29 cellular contexts compared by ENCODE assay signal in the genomic region with DNA sequence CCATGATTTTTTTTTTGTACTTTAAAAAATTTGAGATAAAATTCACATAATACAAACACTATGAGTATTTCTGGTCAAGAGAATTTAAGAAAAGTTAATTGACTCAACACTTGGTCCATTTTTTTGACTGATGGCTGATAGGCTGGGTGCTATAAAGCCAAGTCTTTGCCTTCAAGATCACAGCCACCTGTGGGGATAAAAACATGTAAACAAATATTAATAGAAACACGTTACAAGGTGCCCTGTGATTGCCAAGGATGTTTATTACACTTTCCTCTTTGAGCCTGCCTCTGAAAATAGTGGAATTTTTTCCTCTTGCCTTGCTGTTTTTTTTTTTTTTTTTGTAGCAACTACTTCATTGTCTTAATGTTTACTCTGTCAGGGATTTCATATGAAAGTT.
"Had no signal": no experiment of that assay in that cellular context is flagged by ENCODE, and none has a peak within 500 bp of the region (broad histone marks: within the 10 kb centered on the region; RNA-seq: fewer than 3 reads in every experiment).

No MANE protein-coding gene starts in this region.

- H3K36me3 Mint-ChIP-seq: naive thymus-derived CD8-positive, alpha-beta T cell; stimulated activated naive B cell treated with anti-CD40 and anti-IgM and Interleukin-4, amounts not matched to agents 10 μg/mL and 1 μg/mL and 100 μg/mL, for 72 hours had no signal

- H3K27me3 ChIP-seq: right atrium auricular region, right lobe of liver, stomach, testis, thyroid gland, transverse colon, upper lobe of left lung, vagina had no signal

- H3K4me3 Mint-ChIP-seq: naive thymus-derived CD8-positive, alpha-beta T cell; nephron; neural crest cell; stimulated activated naive B cell treated with anti-CD40 and anti-IgM and Interleukin-4, amounts not matched to agents 10 μg/mL and 1 μg/mL and 100 μg/mL, for 72 hours had no signal

- H3K36me3 ChIP-seq: lower lobe of right lung, neutrophil, right atrium auricular region, right lobe of liver, stomach, thyroid gland, transverse colon, upper lobe of left lung, vagina had no signal

- ATAC-seq: left cardiac atrium; left ventricle myocardium superior; lower lobe of right lung; naive thymus-derived CD8-positive, alpha-beta T cell; stimulated activated naive B cell treated with anti-CD40 and anti-IgM and Interleukin-4, amounts not matched to agents 10 μg/mL and 1 μg/mL and 100 μg/mL, for 72 hours; stimulated activated naive CD8-positive, alpha-beta T cell treated with anti-CD3 and anti-CD28 coated beads, Interleukin-15, Interleukin-2, amounts not matched to agents 100 U/mL and 50 U/mL, for 24 hours had no signal

- H3K27ac Mint-ChIP-seq: naive thymus-derived CD8-positive, alpha-beta T cell; nephron; stimulated activated naive B cell treated with anti-CD40 and anti-IgM and Interleukin-4, amounts not matched to agents 10 μg/mL and 1 μg/mL and 100 μg/mL, for 72 hours had no signal

- H3K79me2 ChIP-seq: parathyroid adenoma had no signal

- DNase-seq: hippocampal formation; kidney glomerular epithelial cell; left cardiac atrium; left ventricle myocardium superior; lower lobe of right lung; mammary epithelial cell; mesenchymal stem cell; naive thymus-derived CD8-positive, alpha-beta T cell; occipital lobe; right lobe of liver; stimulated activated CD4-positive, alpha-beta T cell treated with anti-CD3 and anti-CD28 coated beads, Interleukin-12 subunit alpha, Interleukin-12 subunit beta, amount 100 ng/mL, for 4 hours; stimulated activated CD4-positive, alpha-beta T cell treated with anti-CD3 and anti-CD28 coated beads, Interleukin-15, amount 100 ng/mL, for 24 hours; stimulated activated CD4-positive, alpha-beta T cell treated with anti-CD3 and anti-CD28 coated beads, Interleukin-2, amount 100 ng/mL, for 24 hours; stimulated activated CD4-positive, alpha-beta T cell treated with anti-CD3 and anti-CD28 coated beads, Interleukin-4, amount 100 ng/mL, for 1 hour; stimulated activated naive B cell treated with anti-CD40 and anti-IgM and Interleukin-4, amounts not matched to agents 10 μg/mL and 1 μg/mL and 100 μg/mL, for 72 hours; stimulated activated naive CD8-positive, alpha-beta T cell treated with anti-CD3 and anti-CD28 coated beads, Interleukin-15, Interleukin-2, amounts not matched to agents 100 U/mL and 50 U/mL, for 24 hours; stomach; testis; thyroid gland; transverse colon; upper lobe of left lung had no signal

- H3K9ac ChIP-seq: parathyroid adenoma had no signal

- H3K9me3 Mint-ChIP-seq: neural crest cell; stimulated activated naive B cell treated with anti-CD40 and anti-IgM and Interleukin-4, amounts not matched to agents 10 μg/mL and 1 μg/mL and 100 μg/mL, for 72 hours had no signal

- FAIRE-seq: keratinocyte had no signal

- H3K4me3 ChIP-seq: lower lobe of right lung, right atrium auricular region, right lobe of liver, skin epidermis, stomach, testis, thyroid gland, transverse colon, upper lobe of left lung, vagina had no signal

- H3K4me1 ChIP-seq: lower lobe of right lung, parathyroid adenoma, right atrium auricular region, testis, transverse colon had no signal

- H3K27ac ChIP-seq: lower lobe of right lung, neutrophil, parathyroid adenoma, right atrium auricular region, right lobe of liver, stomach, testis, thyroid gland, transverse colon, upper lobe of left lung, vagina had no signal

- H2AFZ ChIP-seq: parathyroid adenoma had no signal

- H3K9me3 ChIP-seq: lower lobe of right lung, neutrophil, right atrium auricular region, right lobe of liver, stomach, testis, thyroid gland, transverse colon, upper lobe of left lung, vagina had no signal

- H3K4me1 Mint-ChIP-seq: naive thymus-derived CD8-positive, alpha-beta T cell; neural crest cell; stimulated activated naive B cell treated with anti-CD40 and anti-IgM and Interleukin-4, amounts not matched to agents 10 μg/mL and 1 μg/mL and 100 μg/mL, for 72 hours had no signal
